In genomic region chr13:31703780-31704179, GRCh38 we compare ENCODE assay signal across 35 cellular contexts. TPM values are rescaled to one million over a fixed set of nuclear protein-coding genes. Genes with fewer than 3 reads are reported as not detected.
"Had no signal": no experiment of that assay in that cellular context is flagged by ENCODE, and none has a peak within 500 bp of the region (broad histone marks: within the 10 kb centered on the region; RNA-seq: fewer than 3 reads in every experiment).

No MANE protein-coding gene starts in this region.

- ATAC-seq: naive thymus-derived CD8-positive, alpha-beta T cell; psoas muscle; right cardiac atrium; sciatic nerve; stimulated activated memory B cell treated with anti-CD40 and anti-IgM and Interleukin-4, amounts not matched to agents 10 μg/mL and 1 μg/mL and 100 μg/mL, for 72 hours; stimulated activated naive CD8-positive, alpha-beta T cell treated with anti-CD3 and anti-CD28 coated beads, Interleukin-15, amount 100 ng/mL, for 72 hours; stimulated activated naive CD8-positive, alpha-beta T cell treated with anti-CD3 and anti-CD28 coated beads, Interleukin-15, Interleukin-2, amounts not matched to agents 100 U/mL and 50 U/mL, for 24 hours had no signal

- H3K27ac ChIP-seq: ovary, parathyroid adenoma, psoas muscle, skin epidermis, spleen, thoracic aorta, thyroid gland, tibial nerve, vagina had no signal

- H3K4me2 ChIP-seq: smooth muscle cell had no signal

- H3K4me3 ChIP-seq: ovary, psoas muscle, skin epidermis, smooth muscle cell, spleen, thoracic aorta, thyroid gland, tibial nerve, vagina had no signal

- DNase-seq: naive B cell; naive thymus-derived CD8-positive, alpha-beta T cell; nephron progenitor cell; occipital lobe; ovary; posterior cingulate gyrus; psoas muscle; right cardiac atrium; spleen; stimulated activated CD4-positive, alpha-beta T cell treated with anti-CD3 and anti-CD28 coated beads, Interleukin-12 subunit alpha, Interleukin-12 subunit beta, amount 100 ng/mL, for 4 hours; stimulated activated CD4-positive, alpha-beta T cell treated with anti-CD3 and anti-CD28 coated beads, Interleukin-1b, Interleukin-23, amount 100 ng/mL, for 48 hours; stimulated activated CD4-positive, alpha-beta T cell treated with anti-CD3 and anti-CD28 coated beads, Interleukin-4, amount 100 ng/mL, for 1 hour; stimulated activated CD4-positive, alpha-beta T cell treated with anti-CD3 and anti-CD28 coated beads, Interleukin-4, amount 100 ng/mL, for 4 hours; stimulated activated CD8-positive, alpha-beta memory T cell treated with anti-CD3 and anti-CD28 coated beads, Interleukin-4, amount 100 ng/mL, for 48 hours; stimulated activated naive CD4-positive, alpha-beta T cell; stimulated activated naive CD8-positive, alpha-beta T cell treated with anti-CD3 and anti-CD28 coated beads, Interleukin-15, amount 100 ng/mL, for 72 hours; stimulated activated naive CD8-positive, alpha-beta T cell treated with anti-CD3 and anti-CD28 coated beads, Interleukin-15, Interleukin-2, amounts not matched to agents 100 U/mL and 50 U/mL, for 24 hours; substantia nigra; thyroid gland had no signal

- H2AFZ ChIP-seq: parathyroid adenoma had no signal

- FAIRE-seq: urothelium cell line had no signal

- H3K36me3 ChIP-seq: ovary, spleen, thoracic aorta, thyroid gland, tibial nerve, vagina had no signal

- H3K9me3 ChIP-seq: ovary, psoas muscle, spleen, thoracic aorta, thyroid gland, tibial nerve, vagina had no signal

- H3K4me1 ChIP-seq: parathyroid adenoma, psoas muscle, spleen, thyroid gland, tibial nerve, vagina had no signal

- H3K79me2 ChIP-seq: parathyroid adenoma had no signal

- H3K27me3 ChIP-seq: ovary, spleen, thyroid gland, tibial nerve, vagina had no signal

- H3K9ac ChIP-seq: parathyroid adenoma had no signal

RNA-seq across cellular contexts. Expression of gene RXFP2, which starts 35.5 kb away (rescaled TPM):
- total RNA-seq: naive thymus-derived CD8-positive, alpha-beta T cell; natural killer cell treated with Interleukin-12 subunit alpha and Interleukin-12 subunit beta and Interleukin-15 and Interleukin-18, amount 100 ng/mL, for 72 hours; neural crest cell; occipital lobe; osteoblast; progenitor cell of endocrine pancreas; renal cortical epithelial cell; right cardiac atrium; sciatic nerve; smooth muscle cell; spleen; temporal lobe; ureter; vagina had no signal
- polyA plus RNA-seq: naive thymus-derived CD8-positive, alpha-beta T cell; right cardiac atrium; smooth muscle cell; spleen had no signal
